In genomic region chr16:31079342-31079944, GRCh38 we compare ENCODE assay signal across 1 cellular context.
TF ChIP-seq lines count a peak whose summit lies in the region.

No MANE protein-coding gene starts in this region.

TF ChIP-seq in GM12878, 131 proteins besides CTCF, POLR2A, EP300 and RAD21:
- TF ChIP-seq PBX3 (IDR thresholded peaks at IDR 0.05; ENCODE audit: insufficient replicate concordance, low read depth, low read length) (no peak), IRF3 (IDR thresholded peaks at IDR 0.05) (no peak), FOXM1 (IDR thresholded peaks at IDR 0.05; ENCODE audit: low read depth, low read length) (no peak), BHLHE40 (IDR thresholded peaks at IDR 0.05; ENCODE audit: borderline replicate concordance in 1 of 2, low read depth in 2 of 2, low read length in 1 of 2) (no peak), TCF12 (IDR thresholded peaks at IDR 0.05; ENCODE audit: low read depth, low read length) (no peak), SMAD5 (IDR thresholded peaks at IDR 0.05; ENCODE audit: low read depth) (no peak), TCF3 (IDR thresholded peaks at IDR 0.05; ENCODE audit: borderline replicate concordance, insufficient read depth, low read depth, low read length) (no peak), NR2C2 (IDR thresholded peaks at IDR 0.05; ENCODE audit: borderline replicate concordance, control insufficient read depth, insufficient read length, low read depth) (no peak), SREBF1 (IDR thresholded peaks at IDR 0.05; ENCODE audit: low read length) (no peak), NFIC (IDR thresholded peaks at IDR 0.05; ENCODE audit: low read depth, low read length) (no peak), PML (IDR thresholded peaks at IDR 0.05; ENCODE audit: low read length) (no peak), BMI1 (IDR thresholded peaks at IDR 0.05; ENCODE audit: borderline replicate concordance) (no peak), IKZF2 (IDR thresholded peaks at IDR 0.05) (no peak), LARP7 (IDR thresholded peaks at IDR 0.05) (no peak), ZBTB4 (CRISPR knock-in tag; IDR thresholded peaks at IDR 0.05) (no peak)
